In genomic region chr14:55180434-55180833, GRCh38 we compare ENCODE assay signal across 9 cellular contexts. TPM values are rescaled to one million over a fixed set of nuclear protein-coding genes. Genes with fewer than 3 reads are reported as not detected.
A peak's percentile ranks its signal among the peaks of the same experiment; 100 is the strongest.
DNase-seq lines count a peak whose midpoint lies in the region; ATAC-seq and TF ChIP-seq lines count a peak whose summit lies in the region.
"Had no signal": no experiment of that assay in that cellular context is flagged by ENCODE, and none has a peak within 500 bp of the region (broad histone marks: within the 10 kb centered on the region; RNA-seq: fewer than 3 reads in every experiment).

No MANE protein-coding gene starts in this region.

- H3K27me3 ChIP-seq in GM06990 (replicated peaks; ENCODE audit: control insufficient read depth, insufficient read depth, low read length), result no peaks in the 10 kb centered on the region

- no peak overlapping the region for H3K4me3 ChIP-seq in GM06990 (replicated peaks; ENCODE audit: low read depth, low read length)
- H3K4me3 ChIP-seq in epithelial cell of esophagus (ENCODE audit: low read length), result no peak overlapping the region

- TF ChIP-seq CTCF in GM06990 (IDR thresholded peaks at IDR 0.05; ENCODE audit: insufficient read depth, low read length, poor library complexity, severe bottlenecking) (no peak), epithelial cell of esophagus (IDR thresholded peaks at IDR 0.05; ENCODE audit: insufficient read depth, low read depth, low read length, missing control alignments) (no peak)

- TF ChIP-seq POLR2A in erythroblast (IDR thresholded peaks at IDR 0.05; ENCODE audit: low read length), result no peak

- DNase-seq in GM06990 (ENCODE audit: extremely low read depth, insufficient read length) (peak; percentile 51), epithelial cell of esophagus (ENCODE audit: low read depth) (peak; percentile 71), erythroblast (lab: John Stamatoyannopoulos, UW) (no peak), H4 (ENCODE audit: low spot score) (no peak)
- DNase-seq in activated CD8-positive, alpha-beta memory T cell treated with anti-CD3 and anti-CD28 coated beads for 24 hours, result no peak
- DNase-seq: NCI-H1436 had no signal

- ATAC-seq in GM19397 (IDR thresholded peaks at IDR 0.05; ENCODE audit: unreplicated experiment) (peak; percentile 61), HG03064 (IDR thresholded peaks at IDR 0.05; ENCODE audit: low read depth, unreplicated experiment) (peak; percentile 91), HG02840 (IDR thresholded peaks at IDR 0.05; ENCODE audit: low FRiP score, unreplicated experiment) (no peak)

- peaks cover 1% of the 10 kb centered on the region; the same call in 1 of the 2 replicates for H3K36me3 ChIP-seq in GM06990 (ENCODE audit: control insufficient read depth, insufficient read depth, low read length)

RNA-seq across cellular contexts. Expression of gene DLGAP5, which starts 11.0 kb away (rescaled TPM):
- total RNA-seq in H4 (2014; rRNA removed; shearing (Covaris generic)), result 60.1 and 74.7 TPM in 2 replicates

RNA-seq across cellular contexts. Expression of gene LGALS3, which starts 51.4 kb away (rescaled TPM):
- total RNA-seq in H4 (2014; rRNA removed; shearing (Covaris generic)), result 77.5 and 79.4 TPM in 2 replicates

Comparison
In these comparisons a context has a peak if more than half of its experiments do, and no peak if none do; other contexts are left out.
1. DNase-seq: peak in GM06990 (single experiment) and epithelial cell of esophagus (single experiment); none in erythroblast (0 of 2), H4 (single experiment) and activated CD8-positive, alpha-beta memory T cell treated with anti-CD3 and anti-CD28 coated beads for 24 hours (single experiment).